In the genomic region with DNA sequence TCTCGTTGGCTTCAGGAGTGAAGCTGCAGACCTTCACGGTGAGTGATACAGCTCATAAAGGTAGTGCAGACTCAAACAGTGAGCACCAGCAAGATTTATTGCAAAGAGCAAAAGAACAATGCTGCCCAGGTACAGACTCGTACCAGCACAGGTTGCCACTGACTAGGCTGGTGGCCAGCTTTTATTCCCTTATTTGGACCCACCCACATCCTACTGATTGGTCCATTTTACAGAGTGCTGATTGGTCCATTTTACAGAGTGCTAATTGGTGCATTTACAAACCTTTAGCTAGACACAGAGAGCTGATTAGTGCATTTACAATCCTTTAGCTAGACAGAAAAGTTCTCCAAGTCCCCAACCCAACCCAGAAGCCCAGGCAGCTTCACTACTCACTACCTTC, we compare ENCODE assay signal across 1 cellular context.
TF ChIP-seq lines count a peak whose summit lies in the region.

No MANE protein-coding gene starts in this region.

TF ChIP-seq in K562, 482 proteins besides CTCF, POLR2A, EP300 and RAD21:
- TF ChIP-seq FOS (IDR thresholded peaks at IDR 0.05; ENCODE audit: extremely low read depth, insufficient read length) (peak; percentile 24), NFYB (IDR thresholded peaks at IDR 0.05; ENCODE audit: extremely low read depth, insufficient read length) (peak; percentile 69)
